ENCODE assay signal across 27 cellular contexts in genomic region chr4:161881370-161881769, GRCh38.
"Had no signal": no experiment of that assay in that cellular context is flagged by ENCODE, and none has a peak within 500 bp of the region (broad histone marks: within the 10 kb centered on the region; RNA-seq: fewer than 3 reads in every experiment).

No MANE protein-coding gene starts in this region.

- H3K27ac ChIP-seq: body of pancreas, esophagus muscularis mucosa, foreskin keratinocyte, gastrocnemius medialis, heart right ventricle had no signal

- H3K4me3 ChIP-seq: body of pancreas, esophagus muscularis mucosa, gastrocnemius medialis, heart right ventricle had no signal

- DNase-seq: activated CD4-positive, alpha-beta memory T cell treated with anti-CD3 and anti-CD28 coated beads, Interleukin-2, amount 10 ng/mL, durations not matched to agents 7 days and 5 days; activated CD4-positive, alpha-beta T cell treated with anti-CD3 and anti-CD28 coated beads for 1 hour; activated CD4-positive, alpha-beta T cell treated with anti-CD3 and anti-CD28 coated beads for 4 hours; activated CD4-positive, alpha-beta T cell treated with anti-CD3 and anti-CD28 coated beads, Interleukin-2, amount 10 ng/mL, durations not matched to agents 7 days and 5 days; activated CD4-positive, alpha-beta T cell treated with anti-CD3 and anti-CD28 coated beads, Interleukin-2, amount 50 U/mL, for 4 hours; activated CD8-positive, alpha-beta memory T cell treated with anti-CD3 and anti-CD28 coated beads, Interleukin-2, amount 50 U/mL, for 48 hours; activated gamma-delta T cell treated with Interleukin-2 at 50 U/mL for 16 hours; activated naive CD4-positive, alpha-beta T cell treated with anti-CD3 and anti-CD28 coated beads, Interleukin-2, amount 50 U/mL, for 16 hours; activated naive CD4-positive, alpha-beta T cell treated with Interleukin-2 at 50 U/mL for 16 hours; activated T-cell treated with anti-CD3 and anti-CD28 coated beads for 4 hours; activated T-cell treated with anti-CD3 and anti-CD28 coated beads, Interleukin-2, amount 50 U/mL, for 24 hours; activated T-cell treated with anti-CD3 and anti-CD28 coated beads, Interleukin-2, amount 50 U/mL, for 72 hours; amygdala; aorta; body of pancreas; caudate nucleus; cortex of kidney; dermis blood vessel endothelial cell; effector CD4-positive, alpha-beta T cell; effector memory CD8-positive, alpha-beta T cell; erythroblast; foreskin keratinocyte; gastrocnemius medialis; heart right ventricle; T-helper 2 cell had no signal

- H3K27me3 ChIP-seq: body of pancreas, esophagus muscularis mucosa, foreskin keratinocyte, gastrocnemius medialis, heart right ventricle had no signal

- H3K9me3 ChIP-seq: body of pancreas, esophagus muscularis mucosa, gastrocnemius medialis, heart right ventricle had no signal

- H3K4me1 ChIP-seq: body of pancreas, esophagus muscularis mucosa, foreskin keratinocyte, gastrocnemius medialis, heart right ventricle had no signal

- H3K36me3 ChIP-seq: esophagus muscularis mucosa, gastrocnemius medialis, heart right ventricle had no signal

- ATAC-seq: activated T-cell treated with anti-CD3 and anti-CD28 coated beads, Interleukin-2, amount 50 U/mL, for 72 hours; body of pancreas; effector memory CD8-positive, alpha-beta T cell; foreskin keratinocyte; gastrocnemius medialis; heart right ventricle; WTC11 had no signal
